ENCODE assay signal across 36 cellular contexts in the genomic region with DNA sequence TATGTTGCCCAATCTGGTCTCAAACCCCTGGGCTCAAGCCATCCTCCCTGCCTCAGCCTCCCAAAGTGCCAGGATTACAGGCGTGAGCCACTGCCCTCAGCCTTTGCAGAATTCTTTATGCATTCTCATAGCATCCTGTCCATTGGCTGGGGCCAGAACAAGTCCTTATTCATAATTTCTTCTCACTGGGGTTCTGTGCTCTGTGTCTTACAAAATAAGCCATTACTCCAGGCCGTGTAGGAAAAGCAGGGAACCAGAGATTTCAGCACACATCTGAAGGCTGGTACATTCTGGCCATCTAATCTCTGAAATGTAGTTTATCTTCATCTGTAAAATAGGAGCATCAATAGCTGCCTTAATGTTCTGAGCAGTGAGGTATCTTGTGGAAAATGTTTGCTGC. TPM values are rescaled to one million over a fixed set of nuclear protein-coding genes. Genes with fewer than 3 reads are reported as not detected.
"Had no signal": no experiment of that assay in that cellular context is flagged by ENCODE, and none has a peak within 500 bp of the region (broad histone marks: within the 10 kb centered on the region; RNA-seq: fewer than 3 reads in every experiment).

No MANE protein-coding gene starts in this region.

- H3K27me3 Mint-ChIP-seq: naive thymus-derived CD8-positive, alpha-beta T cell; progenitor cell of endocrine pancreas had no signal

- H3K36me3 ChIP-seq: esophagus muscularis mucosa, gastroesophageal sphincter, heart right ventricle, left lung, neutrophil, pancreas, right atrium auricular region, stomach, thoracic aorta, tibial nerve had no signal

- H3K4me1 ChIP-seq: esophagus muscularis mucosa, foreskin keratinocyte, gastroesophageal sphincter, heart right ventricle, left lung, pancreas, right atrium auricular region, stomach, tibial nerve had no signal

- H3K4me3 ChIP-seq: esophagus muscularis mucosa, gastroesophageal sphincter, heart right ventricle, left lung, pancreas, right atrium auricular region, smooth muscle cell, stomach, thoracic aorta, tibial nerve had no signal

- H3K4me2 ChIP-seq: smooth muscle cell had no signal

- H3K4me3 Mint-ChIP-seq: naive thymus-derived CD8-positive, alpha-beta T cell; nephron progenitor cell; stimulated activated effector memory CD8-positive, alpha-beta T cell treated with anti-CD3 and anti-CD28 coated beads, Interleukin-12 subunit alpha, Interleukin-12 subunit beta, amount 100 ng/mL, for 72 hours had no signal

- H3K27ac ChIP-seq: esophagus muscularis mucosa, foreskin keratinocyte, gastroesophageal sphincter, heart right ventricle, left lung, neutrophil, pancreas, right atrium auricular region, stomach, thoracic aorta had no signal

- H3K36me3 Mint-ChIP-seq: stimulated activated effector memory CD8-positive, alpha-beta T cell treated with anti-CD3 and anti-CD28 coated beads, Interleukin-12 subunit alpha, Interleukin-12 subunit beta, amount 100 ng/mL, for 72 hours had no signal

- H3K27me3 ChIP-seq: left lung, pancreas, right atrium auricular region, stomach, tibial nerve had no signal

- ATAC-seq: foreskin keratinocyte; gastroesophageal sphincter; heart right ventricle; left cardiac atrium; left lung; naive thymus-derived CD8-positive, alpha-beta T cell; pancreas; sciatic nerve; stimulated activated effector memory CD8-positive, alpha-beta T cell treated with anti-CD3 and anti-CD28 coated beads, Interleukin-12 subunit alpha, Interleukin-12 subunit beta, amount 100 ng/mL, for 72 hours had no signal

- DNase-seq: cerebellar nuclear complex; cortex of kidney; effector CD4-positive, alpha-beta T cell; foreskin keratinocyte; glutamatergic neuron; heart right ventricle; hippocampal formation; left cardiac atrium; left lung; mesendoderm; naive thymus-derived CD8-positive, alpha-beta T cell; nephron progenitor cell; pancreas; stimulated activated CD4-positive, alpha-beta T cell treated with anti-CD3 and anti-CD28 coated beads, Interleukin-12 subunit alpha, Interleukin-12 subunit beta, amount 100 ng/mL, for 4 hours; stimulated activated CD4-positive, alpha-beta T cell treated with anti-CD3 and anti-CD28 coated beads, Interleukin-1b, Interleukin-23, amount 100 ng/mL, for 48 hours; stimulated activated CD4-positive, alpha-beta T cell treated with anti-CD3 and anti-CD28 coated beads, Interleukin-4, amount 100 ng/mL, for 24 hours; stimulated activated naive CD4-positive, alpha-beta T cell treated with Interleukin-2 at 50 U/mL for 16 hours; stomach had no signal

- H3K4me1 Mint-ChIP-seq: stimulated activated effector memory CD8-positive, alpha-beta T cell treated with anti-CD3 and anti-CD28 coated beads, Interleukin-12 subunit alpha, Interleukin-12 subunit beta, amount 100 ng/mL, for 72 hours had no signal

- H3K9me3 ChIP-seq: esophagus muscularis mucosa, gastroesophageal sphincter, heart right ventricle, left lung, neutrophil, pancreas, right atrium auricular region, thoracic aorta had no signal

- H3K27ac Mint-ChIP-seq: nephron progenitor cell; stimulated activated effector memory CD8-positive, alpha-beta T cell treated with anti-CD3 and anti-CD28 coated beads, Interleukin-12 subunit alpha, Interleukin-12 subunit beta, amount 100 ng/mL, for 72 hours had no signal

- H3K9me3 Mint-ChIP-seq: naive thymus-derived CD8-positive, alpha-beta T cell; stimulated activated effector memory CD8-positive, alpha-beta T cell treated with anti-CD3 and anti-CD28 coated beads, Interleukin-12 subunit alpha, Interleukin-12 subunit beta, amount 100 ng/mL, for 72 hours had no signal

RNA-seq across cellular contexts. Expression of gene OCM, which starts 10.3 kb away (rescaled TPM):
- total RNA-seq: dermis microvascular lymphatic vessel endothelial cell, esophagus muscularis mucosa, fibroblast of lung, foreskin keratinocyte, gastroesophageal sphincter, heart right ventricle, kidney epithelial cell, left cardiac atrium, left lung, lower leg skin, lung microvascular endothelial cell, myocyte, omental fat pad, pancreas, progenitor cell of endocrine pancreas, right atrium auricular region, sciatic nerve, smooth muscle cell, stomach, subcutaneous adipose tissue, thoracic aorta, tibial nerve had no signal
